13 cellular contexts compared by ENCODE assay signal in genomic region chr15:82543155-82543554, GRCh38. TPM values are rescaled to one million over a fixed set of nuclear protein-coding genes. Genes with fewer than 3 reads are reported as not detected.
DNase-seq lines count a peak whose midpoint lies in the region; ATAC-seq and TF ChIP-seq lines count a peak whose summit lies in the region.
"Had no signal": no experiment of that assay in that cellular context is flagged by ENCODE, and none has a peak within 500 bp of the region (broad histone marks: within the 10 kb centered on the region; RNA-seq: fewer than 3 reads in every experiment).

No MANE protein-coding gene starts in this region.

- peak in 1 of 5 donors; percentile 19 for DNase-seq in CD4-positive, alpha-beta memory T cell
- DNase-seq in LHCN-M2 (ENCODE audit: low read depth) = peak; percentile 50
- DNase-seq in mesendoderm = peak; percentile 71
- DNase-seq: activated CD4-positive, CD25-positive, alpha-beta regulatory T cell treated with anti-CD3 and anti-CD28 coated beads, Interleukin-2, amount 50 U/mL, for 72 hours; KG1; NCI-H446 treated with DMSO at 0.1 percent for 48 hours; SHP77 treated with DMSO at 0.1 percent for 48 hours had no signal

- no CpG with 5 or more reads among the region's 2 CpGs for WGBS in mesendoderm (ENCODE audit: extremely low coverage, insufficient coverage, low lambda C conversion rate)

- peaks cover 2 to 4% of the 10 kb centered on the region in 2 donors for H3K27me3 Mint-ChIP-seq in CD4-positive, alpha-beta memory T cell
- H3K27me3 Mint-ChIP-seq in brain = peaks cover 12% of the 10 kb centered on the region
- H3K27me3 Mint-ChIP-seq: activated naive CD4-positive, alpha-beta T cell treated with anti-CD3 and anti-CD28 coated beads, Interleukin-2, amount 50 U/mL, for 24 hours had no signal

- H2BK120ac ChIP-seq in mesendoderm (ENCODE audit: low read depth, low read length) = no peak overlapping the region

- no peak overlapping the region for H2BK5ac ChIP-seq in mesendoderm (ENCODE audit: low read length)

- H3K4me3 Mint-ChIP-seq in CD4-positive, alpha-beta memory T cell = peak overlapping the region in 5 of 8 donors; percentile 25 to 68 (median 26)
- peak overlapping the region in 4 of 5 experiments; percentile 20 to 88 (median 56) for H3K4me3 Mint-ChIP-seq in brain
- H3K4me3 Mint-ChIP-seq: activated naive CD4-positive, alpha-beta T cell treated with anti-CD3 and anti-CD28 coated beads, Interleukin-2, amount 50 U/mL, for 24 hours had no signal

- H3K27me3 ChIP-seq in CD4-positive, alpha-beta memory T cell (ENCODE audit: insufficient read depth, low read length) = no peaks in the 10 kb centered on the region
- no peaks in the 10 kb centered on the region for H3K27me3 ChIP-seq in mesendoderm (ENCODE audit: insufficient read depth, low read length, poor library complexity)

- H3K56ac ChIP-seq in mesendoderm (ENCODE audit: low read length) = no peak overlapping the region

- POLR2A ChIA-PET in CD4-positive, alpha-beta memory T cell (lab: Charles Lee; ENCODE audit: partially characterized antibody) = interaction anchor here (0.6 kb wide), 1 partner anchor 108 kb away, joined by 4 read pairs; no protein-coding TSS in a partner anchor

- intact Hi-C loops in CD4-positive, alpha-beta memory T cell (cut with micrococcal nuclease) = no loop called here

- no peak overlapping the region for H3K9ac ChIP-seq in mesendoderm (ENCODE audit: low read length)

- no peak overlapping the region for H3K4me3 ChIP-seq in CD4-positive, alpha-beta memory T cell (ENCODE audit: low read length in 2 of 2)
- no peak overlapping the region for H3K4me3 ChIP-seq in mesendoderm (ENCODE audit: low read length)

- no peak overlapping the region for H3K4me2 ChIP-seq in mesendoderm (ENCODE audit: low read length)

- H3K4me1 Mint-ChIP-seq in CD4-positive, alpha-beta memory T cell = peaks cover 5 to 29% (median 16%) of the 10 kb centered on the region in 4 donors
- H3K4me1 Mint-ChIP-seq in brain = peaks cover 38% of the 10 kb centered on the region

- peaks cover 20% of the 10 kb centered on the region for H3K79me2 ChIP-seq in mesendoderm (ENCODE audit: control insufficient read depth, insufficient read depth, low read length)

- H3K9me3 Mint-ChIP-seq in CD4-positive, alpha-beta memory T cell = no peaks in the 10 kb centered on the region
- peaks cover 0 to 2% (median 0%) of the 10 kb centered on the region in 5 experiments for H3K9me3 Mint-ChIP-seq in brain
- H3K9me3 Mint-ChIP-seq: activated naive CD4-positive, alpha-beta T cell treated with anti-CD3 and anti-CD28 coated beads, Interleukin-2, amount 50 U/mL, for 24 hours had no signal

- no peaks in the 10 kb centered on the region for H3K9me3 ChIP-seq in CD4-positive, alpha-beta memory T cell (ENCODE audit: control insufficient read depth in 1 of 2, low read length in 2 of 2)

- no peak overlapping the region for H4K8ac ChIP-seq in mesendoderm (ENCODE audit: low read depth, low read length)

- H2AK5ac ChIP-seq in mesendoderm (ENCODE audit: low read length) = no peak overlapping the region

- H3K79me1 ChIP-seq in mesendoderm (ENCODE audit: low read length) = peaks cover 5% of the 10 kb centered on the region

- no peak overlapping the region for H2BK15ac ChIP-seq in mesendoderm (replicated peaks; ENCODE audit: low read depth)

- no peak for TF ChIP-seq CTCF in brain (conservative IDR thresholded peaks at IDR 0.05)

- no peak overlapping the region for H4K5ac ChIP-seq in mesendoderm (ENCODE audit: low read length)

- peaks cover 8% of the 10 kb centered on the region for H3K36me3 ChIP-seq in CD4-positive, alpha-beta memory T cell (ENCODE audit: insufficient read depth, low read length)
- H3K36me3 ChIP-seq in mesendoderm (ENCODE audit: control insufficient read depth, insufficient read depth, low read length) = peaks cover 8% of the 10 kb centered on the region

- H3K27ac ChIP-seq in CD4-positive, alpha-beta memory T cell (ENCODE audit: low read depth, low read length) = no peak overlapping the region
- H3K27ac ChIP-seq in mesendoderm (ENCODE audit: low read depth, low read length) = no peak overlapping the region

- H3K36me3 Mint-ChIP-seq in CD4-positive, alpha-beta memory T cell = peaks cover 9 to 26% of the 10 kb centered on the region in 2 donors
- H3K36me3 Mint-ChIP-seq in brain = peaks cover 27% of the 10 kb centered on the region

- H3K4ac ChIP-seq in mesendoderm (ENCODE audit: low read depth, low read length) = no peak overlapping the region

- CTCF ChIA-PET in CD4-positive, alpha-beta memory T cell (lab: Charles Lee; ENCODE audit: partially characterized antibody) = interaction anchor here (0.7 to 5.0 kb wide), 3 partner anchors 12 to 1247 kb away, joined by 3 to 54 read pairs (median 4); no protein-coding TSS in a partner anchor

- no peak for ATAC-seq in HG03469 (IDR thresholded peaks at IDR 0.05; ENCODE audit: unreplicated experiment)
- no peak for ATAC-seq in GM18861 (IDR thresholded peaks at IDR 0.05; ENCODE audit: unreplicated experiment)
- no peak for ATAC-seq in HG03280 (IDR thresholded peaks at IDR 0.05; ENCODE audit: unreplicated experiment)
- ATAC-seq in GM18870 (IDR thresholded peaks at IDR 0.05; ENCODE audit: unreplicated experiment) = no peak

- no peak overlapping the region for H3K23ac ChIP-seq in mesendoderm (ENCODE audit: low read length)

- H3K27ac Mint-ChIP-seq in CD4-positive, alpha-beta memory T cell = peak overlapping the region in 3 of 7 donors; percentile 30 to 53 (median 36)
- peak overlapping the region in 4 of 5 experiments; percentile 45 to 84 (median 80) for H3K27ac Mint-ChIP-seq in brain
- H3K27ac Mint-ChIP-seq: activated naive CD4-positive, alpha-beta T cell treated with anti-CD3 and anti-CD28 coated beads, Interleukin-2, amount 50 U/mL, for 24 hours had no signal

- H3K18ac ChIP-seq in mesendoderm (ENCODE audit: low read length) = no peak overlapping the region

- H3K4me1 ChIP-seq in CD4-positive, alpha-beta memory T cell (ENCODE audit: insufficient read depth, low read length) = peaks cover 22% of the 10 kb centered on the region
- H3K4me1 ChIP-seq in mesendoderm (ENCODE audit: control insufficient read depth, low read depth, low read length) = peaks cover 12% of the 10 kb centered on the region

RNA-seq across cellular contexts. Expression of gene RPS17, which starts 2.9 kb away (rescaled TPM):
- total RNA-seq in CD4-positive, alpha-beta memory T cell = 1,000 to 10,000 TPM; 2,038 to 2,106 TPM
- 1,000 to 10,000 TPM; 1,310 to 1,371 TPM for polyA plus RNA-seq in CD4-positive, alpha-beta memory T cell
- total RNA-seq in LHCN-M2 (2014; rRNA removed) = 1,978 and 2,526 TPM in 2 replicates
- polyA plus RNA-seq in LHCN-M2 (2012) = 3,918 TPM
- 2,070 TPM for polyA plus RNA-seq in brain (ENCODE audit: insufficient read depth, low read depth, low replicate concordance)
- polyA plus RNA-seq in mesendoderm (2013, experiment 1 of 2) = 4,887 TPM
- 4,912 TPM for polyA plus RNA-seq in mesendoderm (2013, experiment 2 of 2)
